1 cellular context compared by ENCODE assay signal in genomic region chr1:221708987-221709386, GRCh38.
TF ChIP-seq lines count a peak whose summit lies in the region.

No MANE protein-coding gene starts in this region.

TF ChIP-seq in K562, 482 proteins besides CTCF, POLR2A, EP300 and RAD21 (continued from another document):
- TF ChIP-seq MGA (IDR thresholded peaks at IDR 0.05): peak; percentile 6; the same call in 1 of the 2 replicates
- no peak for TF ChIP-seq POLR2B (IDR thresholded peaks at IDR 0.05; ENCODE audit: low read depth, partially characterized antibody)
- peak; percentile 41; the same call in 1 of the 2 replicates for TF ChIP-seq MEF2D (tag; conservative IDR thresholded peaks at IDR 0.05; ENCODE audit: low read depth)
- no peak for TF ChIP-seq LCOR (CRISPR knock-in tag; IDR thresholded peaks at IDR 0.05)
- TF ChIP-seq FOXJ2 (tag; IDR thresholded peaks at IDR 0.05): peak; percentile 95
- peak; percentile 67 for TF ChIP-seq ATF3 (IDR thresholded peaks at IDR 0.05)
- TF ChIP-seq ATF3 (CRISPR knock-in tag; conservative IDR thresholded peaks at IDR 0.05): no peak
